In the genomic region with DNA sequence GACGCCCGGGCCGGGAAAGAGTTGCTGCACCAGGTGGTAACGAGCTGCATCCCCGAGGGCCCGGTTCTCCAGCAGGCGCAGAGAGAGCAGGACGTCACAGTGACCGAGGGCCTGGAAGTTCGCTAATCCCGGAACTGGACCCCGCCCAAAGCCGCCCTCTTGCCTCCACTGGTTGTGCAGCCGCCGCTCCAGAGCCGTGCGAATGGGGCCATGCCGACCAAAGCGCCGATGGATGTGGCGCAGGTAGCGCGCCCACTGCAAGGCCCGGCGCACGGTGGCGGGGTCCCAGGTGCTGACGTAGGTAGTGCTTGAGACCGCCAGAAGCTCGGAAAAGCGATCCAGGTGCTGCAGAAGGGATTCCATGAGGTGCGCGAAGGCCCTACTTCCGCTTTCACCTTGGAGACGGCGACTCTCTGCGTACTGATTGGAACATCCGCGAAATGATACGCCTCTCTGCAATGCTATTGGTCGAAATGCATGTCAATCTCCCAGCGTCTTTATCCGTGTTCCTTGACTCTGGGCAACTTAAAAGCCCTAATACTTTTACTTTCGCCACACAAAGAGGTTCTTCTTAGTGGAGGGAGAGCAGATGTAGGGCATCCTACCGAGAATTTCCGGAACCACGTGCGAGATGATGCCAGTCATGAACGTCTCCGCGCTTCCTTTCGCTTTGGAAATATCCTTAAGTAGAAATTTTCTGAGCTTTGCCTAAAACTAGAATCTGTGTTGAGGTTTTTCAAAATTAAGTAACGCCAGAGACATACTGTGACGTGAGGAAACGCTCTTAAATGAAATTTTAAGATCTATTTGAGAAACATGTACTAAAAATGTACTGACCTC, we compare ENCODE assay signal across 1 cellular context.
TF ChIP-seq lines count a peak whose summit lies in the region.

FANCF (minus strand) TSS at position 376 of the 840 bp plus-strand sequence; CDS start at position 363, 13 bp downstream.

TF ChIP-seq in WTC11, 78 proteins besides CTCF, POLR2A, EP300 and RAD21 (continued from another document):
- peak; percentile 54 for TF ChIP-seq ARID4B (CRISPR knock-in tag; IDR thresholded peaks at IDR 0.05; ENCODE audit: borderline replicate concordance)
- TF ChIP-seq NFATC4 (CRISPR knock-in tag; IDR thresholded peaks at IDR 0.05): no peak
- TF ChIP-seq, protein P1, sequence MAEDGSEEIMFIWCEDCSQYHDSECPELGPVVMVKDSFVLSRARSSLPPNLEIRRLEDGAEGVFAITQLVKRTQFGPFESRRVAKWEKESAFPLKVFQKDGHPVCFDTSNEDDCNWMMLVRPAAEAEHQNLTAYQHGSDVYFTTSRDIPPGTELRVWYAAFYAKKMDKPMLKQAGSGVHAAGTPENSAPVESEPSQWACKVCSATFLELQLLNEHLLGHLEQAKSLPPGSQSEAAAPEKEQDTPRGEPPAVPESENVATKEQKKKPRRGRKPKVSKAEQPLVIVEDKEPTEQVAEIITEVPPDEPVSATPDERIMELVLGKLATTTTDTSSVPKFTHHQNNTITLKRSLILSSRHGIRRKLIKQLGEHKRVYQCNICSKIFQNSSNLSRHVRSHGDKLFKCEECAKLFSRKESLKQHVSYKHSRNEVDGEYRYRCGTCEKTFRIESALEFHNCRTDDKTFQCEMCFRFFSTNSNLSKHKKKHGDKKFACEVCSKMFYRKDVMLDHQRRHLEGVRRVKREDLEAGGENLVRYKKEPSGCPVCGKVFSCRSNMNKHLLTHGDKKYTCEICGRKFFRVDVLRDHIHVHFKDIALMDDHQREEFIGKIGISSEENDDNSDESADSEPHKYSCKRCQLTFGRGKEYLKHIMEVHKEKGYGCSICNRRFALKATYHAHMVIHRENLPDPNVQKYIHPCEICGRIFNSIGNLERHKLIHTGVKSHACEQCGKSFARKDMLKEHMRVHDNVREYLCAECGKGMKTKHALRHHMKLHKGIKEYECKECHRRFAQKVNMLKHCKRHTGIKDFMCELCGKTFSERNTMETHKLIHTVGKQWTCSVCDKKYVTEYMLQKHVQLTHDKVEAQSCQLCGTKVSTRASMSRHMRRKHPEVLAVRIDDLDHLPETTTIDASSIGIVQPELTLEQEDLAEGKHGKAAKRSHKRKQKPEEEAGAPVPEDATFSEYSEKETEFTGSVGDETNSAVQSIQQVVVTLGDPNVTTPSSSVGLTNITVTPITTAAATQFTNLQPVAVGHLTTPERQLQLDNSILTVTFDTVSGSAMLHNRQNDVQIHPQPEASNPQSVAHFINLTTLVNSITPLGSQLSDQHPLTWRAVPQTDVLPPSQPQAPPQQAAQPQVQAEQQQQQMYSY (CRISPR knock-in tag; IDR thresholded peaks at IDR 0.05): peak; percentile 74
- peak; percentile 61; the same call in 1 of the 2 replicates for TF ChIP-seq HMGXB4 (CRISPR knock-in tag; IDR thresholded peaks at IDR 0.05)
- TF ChIP-seq ATF1 (CRISPR knock-in tag; IDR thresholded peaks at IDR 0.05): no peak
- no peak for TF ChIP-seq IRF2 (CRISPR knock-in tag; IDR thresholded peaks at IDR 0.05; ENCODE audit: borderline replicate concordance, low read depth)
- TF ChIP-seq RELA (CRISPR knock-in tag; IDR thresholded peaks at IDR 0.05; ENCODE audit: borderline replicate concordance): no peak
- TF ChIP-seq SMAD4 (CRISPR knock-in tag; IDR thresholded peaks at IDR 0.05): no peak
- peak; percentile 50; the same call in 1 of the 2 replicates for TF ChIP-seq CREM (CRISPR knock-in tag; IDR thresholded peaks at IDR 0.05)
- TF ChIP-seq NFE2L1 (CRISPR knock-in tag; IDR thresholded peaks at IDR 0.05): no peak
- TF ChIP-seq NFYB (CRISPR knock-in tag; conservative IDR thresholded peaks at IDR 0.05; ENCODE audit: low read depth): peak; percentile 99
